In the genomic region with DNA sequence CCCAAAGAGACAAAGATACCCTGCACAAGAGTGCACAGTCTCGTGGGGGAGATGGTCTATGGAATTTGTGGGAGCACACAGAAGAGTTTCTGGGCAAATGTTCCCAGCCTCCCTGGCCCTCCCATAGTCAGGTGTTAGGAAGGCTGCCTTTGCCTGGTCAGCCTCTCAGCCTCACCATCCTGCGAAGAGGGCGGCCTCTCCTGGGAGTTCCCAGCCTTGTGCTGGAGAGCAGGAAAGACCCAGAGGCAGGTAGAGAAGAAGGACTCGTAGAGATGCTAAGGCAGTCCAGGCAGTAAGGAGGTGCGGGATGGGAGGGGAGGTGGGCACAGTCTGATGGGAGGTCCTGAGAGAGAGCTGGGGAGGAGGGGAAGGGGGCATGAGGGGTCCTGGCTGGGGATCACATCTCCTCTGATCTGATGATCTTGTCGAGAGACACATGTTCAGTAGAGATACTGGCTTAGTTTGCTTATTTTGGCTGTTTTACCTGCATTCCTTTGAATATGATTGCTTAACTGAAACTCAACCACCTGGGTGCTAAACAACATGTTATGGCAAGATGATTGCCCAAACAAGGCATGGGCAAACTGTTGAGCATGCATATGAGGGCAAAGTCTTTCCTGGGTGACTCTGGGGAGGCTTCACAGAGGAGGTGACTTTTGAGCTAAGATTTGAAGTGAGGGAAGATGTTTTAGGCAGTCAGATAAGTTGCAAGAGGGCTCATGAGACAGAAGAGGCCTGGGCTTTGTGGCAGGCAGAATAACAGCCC, we compare ENCODE assay signal across 29 cellular contexts. TPM values are rescaled to one million over a fixed set of nuclear protein-coding genes. Genes with fewer than 3 reads are reported as not detected.
"Had no signal": no experiment of that assay in that cellular context is flagged by ENCODE, and none has a peak within 500 bp of the region (broad histone marks: within the 10 kb centered on the region; RNA-seq: fewer than 3 reads in every experiment).

No MANE protein-coding gene starts in this region.

- DNase-seq: activated CD4-positive, alpha-beta T cell treated with anti-CD3 and anti-CD28 coated beads, Interleukin-2, amount 50 U/mL, for 1 hour; activated CD8-positive, alpha-beta T cell treated with anti-CD3 and anti-CD28 coated beads, Interleukin-2, amount 10 ng/mL, durations not matched to agents 7 days and 5 days; activated gamma-delta T cell; activated naive CD4-positive, alpha-beta T cell treated with anti-CD3 and anti-CD28 coated beads, Interleukin-2, amount 50 U/mL, for 16 hours; activated naive CD8-positive, alpha-beta T cell treated with anti-CD3 and anti-CD28 coated beads, Interleukin-2, amount 50 U/mL, for 24 hours; effector CD8-positive, alpha-beta T cell; gastrocnemius medialis; head of caudate nucleus; kidney; left lung; mesenchymal stem cell; nephron progenitor cell; nucleus accumbens; small intestine; stimulated activated CD4-positive, alpha-beta T cell treated with anti-CD3 and anti-CD28 coated beads, Interleukin-15, amount 100 ng/mL, for 24 hours; stimulated activated naive CD4-positive, alpha-beta T cell; SW 1271; T-helper 17 cell; testis had no signal

- H3K4me1 ChIP-seq: esophagus muscularis mucosa, gastrocnemius medialis, left lung, testis had no signal

- H3K4me1 Mint-ChIP-seq: activated naive CD8-positive, alpha-beta T cell treated with anti-CD3 and anti-CD28 coated beads, Interleukin-2, amount 50 U/mL, for 24 hours; T-helper 17 cell had no signal

- H3K36me3 Mint-ChIP-seq: type B pancreatic cell had no signal

- H3K27ac ChIP-seq: esophagus muscularis mucosa, gastrocnemius medialis, left lung, testis, vagina had no signal

- H3K27ac Mint-ChIP-seq: activated CD8-positive, alpha-beta T cell treated with anti-CD3 and anti-CD28 coated beads, Interleukin-2, amount 10 ng/mL, durations not matched to agents 7 days and 5 days; activated naive CD8-positive, alpha-beta T cell treated with anti-CD3 and anti-CD28 coated beads, Interleukin-2, amount 50 U/mL, for 24 hours; activated T-helper 1 cell treated with anti-CD3 and anti-CD28 coated beads, Interleukin-12 subunit alpha, Interleukin-12 subunit beta, Interleukin-2, Interleukin-4 antibody, amounts not matched to agents 30 ng/mL and 10 ng/mL and 1 ng/mL, durations not matched to agents 14 hours and 24 hours and 36 hours; dendritic cell treated with granulocyte-macrophage colony-stimulating factor and Interleukin-4, amounts not matched to agents 40 ng/mL and 50 ng/mL, for 4 days; nephron progenitor cell; T-helper 17 cell; type B pancreatic cell had no signal

- H3K9me3 Mint-ChIP-seq: type B pancreatic cell had no signal

- H3K4me3 Mint-ChIP-seq: activated CD8-positive, alpha-beta T cell treated with anti-CD3 and anti-CD28 coated beads, Interleukin-2, amount 10 ng/mL, durations not matched to agents 7 days and 5 days; activated naive CD8-positive, alpha-beta T cell treated with anti-CD3 and anti-CD28 coated beads, Interleukin-2, amount 50 U/mL, for 24 hours; activated T-helper 1 cell treated with anti-CD3 and anti-CD28 coated beads, Interleukin-12 subunit alpha, Interleukin-12 subunit beta, Interleukin-2, Interleukin-4 antibody, amounts not matched to agents 30 ng/mL and 10 ng/mL and 1 ng/mL, durations not matched to agents 14 hours and 24 hours and 36 hours; dendritic cell treated with granulocyte-macrophage colony-stimulating factor and Interleukin-4, amounts not matched to agents 40 ng/mL and 50 ng/mL, for 4 days; nephron progenitor cell; T-helper 17 cell; type B pancreatic cell had no signal

- H3K4me3 ChIP-seq: esophagus muscularis mucosa, gastrocnemius medialis, left lung, testis, vagina had no signal

- H3K9me3 ChIP-seq: gastrocnemius medialis, testis, vagina had no signal

- ATAC-seq: activated CD4-positive, CD25-positive, alpha-beta regulatory T cell treated with anti-CD3 and anti-CD28 coated beads, Interleukin-2, amount 50 U/mL, for 24 hours; activated CD8-positive, alpha-beta T cell treated with anti-CD3 and anti-CD28 coated beads, Interleukin-2, amount 10 ng/mL, durations not matched to agents 7 days and 5 days; activated naive CD8-positive, alpha-beta T cell treated with anti-CD3 and anti-CD28 coated beads, Interleukin-2, amount 50 U/mL, for 24 hours; gastrocnemius medialis; left lung; sciatic nerve; T-helper 17 cell had no signal

- H3K36me3 ChIP-seq: esophagus muscularis mucosa, gastrocnemius medialis, left lung, vagina had no signal

- H3K27me3 ChIP-seq: gastrocnemius medialis, left lung, testis, vagina had no signal

- H3K27me3 Mint-ChIP-seq: dendritic cell treated with granulocyte-macrophage colony-stimulating factor and Interleukin-4, amounts not matched to agents 40 ng/mL and 50 ng/mL, for 4 days; T-helper 17 cell had no signal

RNA-seq across cellular contexts. Expression of a gene that starts 10.5 kb away (rescaled TPM):
- total RNA-seq: activated CD8-positive, alpha-beta T cell treated with anti-CD3 and anti-CD28 coated beads, Interleukin-2, amount 10 ng/mL, durations not matched to agents 7 days and 5 days; activated T-helper 1 cell treated with anti-CD3 and anti-CD28 coated beads, Interleukin-12 subunit alpha, Interleukin-12 subunit beta, Interleukin-2, Interleukin-4 antibody, amounts not matched to agents 30 ng/mL and 10 ng/mL and 1 ng/mL, durations not matched to agents 14 hours and 24 hours and 36 hours; cardiac septum; chondrocyte; esophagus muscularis mucosa; left lung; mononuclear cell; sciatic nerve; T-helper 17 cell; testis; vagina had no signal

RNA-seq across cellular contexts. Expression of a gene that starts 19.6 kb away (rescaled TPM):
- total RNA-seq: activated CD8-positive, alpha-beta T cell treated with anti-CD3 and anti-CD28 coated beads, Interleukin-2, amount 10 ng/mL, durations not matched to agents 7 days and 5 days; activated T-helper 1 cell treated with anti-CD3 and anti-CD28 coated beads, Interleukin-12 subunit alpha, Interleukin-12 subunit beta, Interleukin-2, Interleukin-4 antibody, amounts not matched to agents 30 ng/mL and 10 ng/mL and 1 ng/mL, durations not matched to agents 14 hours and 24 hours and 36 hours; cardiac septum; chondrocyte; esophagus muscularis mucosa; kidney; left lung; mononuclear cell; sciatic nerve; T-helper 17 cell; testis; vagina had no signal

RNA-seq across cellular contexts. Expression of a gene that starts 53.8 kb away (rescaled TPM):
- total RNA-seq: activated CD8-positive, alpha-beta T cell treated with anti-CD3 and anti-CD28 coated beads, Interleukin-2, amount 10 ng/mL, durations not matched to agents 7 days and 5 days; activated T-helper 1 cell treated with anti-CD3 and anti-CD28 coated beads, Interleukin-12 subunit alpha, Interleukin-12 subunit beta, Interleukin-2, Interleukin-4 antibody, amounts not matched to agents 30 ng/mL and 10 ng/mL and 1 ng/mL, durations not matched to agents 14 hours and 24 hours and 36 hours; cardiac septum; chondrocyte; esophagus muscularis mucosa; gastrocnemius medialis; kidney; left lung; sciatic nerve; T-helper 17 cell; testis; vagina had no signal
- polyA plus RNA-seq: small intestine had no signal
